Comparison of ENCODE assay signal across 1 cellular context in genomic region chr6:1796706-1797529, GRCh38.
TF ChIP-seq lines count a peak whose summit lies in the region.

No MANE protein-coding gene starts in this region.

TF ChIP-seq in GM12878, 131 proteins besides CTCF, POLR2A, EP300 and RAD21 (continued from another document):
- no peak for TF ChIP-seq ZBTB40 (IDR thresholded peaks at IDR 0.05; ENCODE audit: borderline replicate concordance)
- TF ChIP-seq GABPA (IDR thresholded peaks at IDR 0.05; ENCODE audit: low read depth), result no peak
- no peak for TF ChIP-seq RAD51 (IDR thresholded peaks at IDR 0.05)
- TF ChIP-seq BCLAF1 (IDR thresholded peaks at IDR 0.05), result no peak
- TF ChIP-seq SRF (IDR thresholded peaks at IDR 0.05; ENCODE audit: low read depth in 2 of 2, low read length in 2 of 2), result no peak
- no peak for TF ChIP-seq SUZ12 (IDR thresholded peaks at IDR 0.05; ENCODE audit: unreplicated experiment)
- TF ChIP-seq CREB1 (IDR thresholded peaks at IDR 0.05; ENCODE audit: low read depth), result 0 out of 2 replicates have a peak, but pooled peaks have one; percentile 36
- TF ChIP-seq DPF2 (IDR thresholded peaks at IDR 0.05), result no peak
- TF ChIP-seq ESRRA (IDR thresholded peaks at IDR 0.05; ENCODE audit: low read length), result no peak
- peak; percentile 77; the same call in 1 of the 2 replicates for TF ChIP-seq TCF3 (IDR thresholded peaks at IDR 0.05; ENCODE audit: borderline replicate concordance, insufficient read depth, low read depth, low read length)
- TF ChIP-seq TCF12 (IDR thresholded peaks at IDR 0.05; ENCODE audit: low read depth, low read length), result 0 out of 2 replicates have a peak, but pooled peaks have one; percentile 38
- 0 out of 2 replicates have a peak, but pooled peaks have one; percentile 24 for TF ChIP-seq RUNX3 (IDR thresholded peaks at IDR 0.05; ENCODE audit: low read length)
- no peak for TF ChIP-seq IRF4 (IDR thresholded peaks at IDR 0.05; ENCODE audit: low read depth, low read length)
- no peak for TF ChIP-seq GATAD2B (conservative IDR thresholded peaks at IDR 0.05; ENCODE audit: low read depth)
- TF ChIP-seq NR2F1 (conservative IDR thresholded peaks at IDR 0.05), result no peak
